In the genomic region with DNA sequence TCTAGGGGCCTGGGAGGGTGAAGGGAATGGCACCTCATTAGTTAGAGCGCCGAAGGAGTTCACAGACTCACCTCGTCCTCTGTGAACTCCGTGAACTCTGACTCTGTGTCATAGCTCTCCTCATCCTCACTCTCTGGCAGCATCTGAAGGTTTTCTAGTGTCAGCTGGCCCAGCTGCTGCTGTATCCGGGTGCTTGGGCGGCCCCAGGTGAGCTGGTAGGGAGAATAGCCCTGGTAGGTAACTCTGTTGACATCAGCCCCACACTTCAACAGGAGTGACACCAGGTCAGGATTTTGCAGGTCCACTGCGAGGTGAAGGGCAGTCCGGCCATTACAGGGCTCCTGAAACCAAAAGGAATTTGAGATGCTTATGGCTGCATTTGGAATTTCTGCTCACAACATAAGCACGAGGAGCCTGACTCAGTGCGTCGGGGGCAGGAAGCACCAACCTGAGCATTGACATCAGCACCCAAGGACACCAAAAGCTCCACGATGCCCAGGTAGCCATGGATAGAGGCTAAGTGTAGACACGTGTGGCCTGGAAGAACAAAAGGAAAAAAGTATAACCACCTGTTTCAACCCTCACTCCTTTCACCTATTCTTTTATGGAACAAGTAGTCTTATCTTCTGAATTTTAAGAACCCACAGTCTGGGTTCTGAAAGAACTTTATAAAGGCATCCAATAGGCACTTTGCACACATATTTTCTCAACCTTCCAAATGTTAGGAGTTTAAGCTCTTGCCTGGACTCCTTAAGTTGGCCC, we compare ENCODE assay signal across 8 cellular contexts. TPM values are rescaled to one million over a fixed set of nuclear protein-coding genes. Genes with fewer than 3 reads are reported as not detected.
DNase-seq lines count a peak whose midpoint lies in the region; ATAC-seq and TF ChIP-seq lines count a peak whose summit lies in the region.

No MANE protein-coding gene starts in this region.

- peak; percentile 78 for DNase-seq in activated CD8-positive, alpha-beta memory T cell treated with anti-CD3 and anti-CD28 coated beads for 24 hours
- DNase-seq in fibroblast of mammary gland (ENCODE audit: low read depth) (no peak), sigmoid colon (peak; percentile 79), cerebellar cortex (ENCODE audit: low spot score) (no peak)

- peak; percentile 66 for TF ChIP-seq POLR2A in GM19193 (IDR thresholded peaks at IDR 0.05; ENCODE audit: extremely low read depth, insufficient read depth, insufficient read length)
- no peak for TF ChIP-seq POLR2A in sigmoid colon (IDR thresholded peaks at IDR 0.05)

- no peaks in the 10 kb centered on the region for H3K9me3 ChIP-seq in sigmoid colon

- no peaks in the 10 kb centered on the region for H3K27me3 ChIP-seq in sigmoid colon

- WGBS in sigmoid colon, 2 donors: 15 to 30% methylated on average over 13 of the region's 13 CpGs

- H3K4me1 ChIP-seq in sigmoid colon: peaks cover 0 to 74% (median 58%) of the 10 kb centered on the region in 4 donors

- no peak for TF ChIP-seq CTCF in fibroblast of mammary gland (conservative IDR thresholded peaks at IDR 0.05; ENCODE audit: control insufficient read depth, insufficient read depth, low read depth, low read length)
- no peak for TF ChIP-seq CTCF in sigmoid colon (IDR thresholded peaks at IDR 0.05)

- H3K4me3 ChIP-seq in fibroblast of mammary gland (ENCODE audit: control insufficient read depth, low read depth, low read length): peak overlapping the region; percentile 86
- H3K4me3 ChIP-seq in sigmoid colon: peak overlapping the region; percentile 83 to 99 (median 96)

- H3K36me3 ChIP-seq in sigmoid colon: peaks cover 29 to 53% (median 38%) of the 10 kb centered on the region in 4 donors

- intact Hi-C loops in sigmoid colon (cut with DNase I): loop anchor here (1.0 to 10.0 kb wide), 6 partner anchors 8 to 690 kb away; partner anchors contain the start of genes BRMS1L, CFL2 and FAM177A1

- no peak for TF ChIP-seq EP300 in sigmoid colon (IDR thresholded peaks at IDR 0.05)

- ATAC-seq in GM18858 (IDR thresholded peaks at IDR 0.05; ENCODE audit: unreplicated experiment) (no peak), GM19463 (IDR thresholded peaks at IDR 0.05; ENCODE audit: unreplicated experiment) (no peak), HG02840 (IDR thresholded peaks at IDR 0.05; ENCODE audit: low FRiP score, unreplicated experiment) (no peak)

- H3K27ac ChIP-seq in sigmoid colon: peak overlapping the region; percentile 97 to 100 (median 100)

RNA-seq across cellular contexts. Expression of gene NFKBIA, which starts 2.0 kb away (rescaled TPM):
- total RNA-seq in sigmoid colon: 100 to 1,000 TPM; 258 to 340 (median 289) TPM
- 100 to 1,000 TPM in 2 of 3 donors, 10 to 100 TPM in 1; 95.5 to 188 (median 158) TPM for polyA plus RNA-seq in sigmoid colon

Comparison
In these comparisons a context has a peak if more than half of its experiments do, and no peak if none do; other contexts are left out.
1. DNase-seq: peak in activated CD8-positive, alpha-beta memory T cell treated with anti-CD3 and anti-CD28 coated beads for 24 hours (single experiment) and sigmoid colon (single experiment); none in fibroblast of mammary gland (single experiment) and cerebellar cortex (single experiment).